Comparison of ENCODE assay signal across 1 cellular context in genomic region chr10:34205452-34205851, GRCh38.
TF ChIP-seq lines count a peak whose summit lies in the region.

No MANE protein-coding gene starts in this region.

TF ChIP-seq in WTC11, 78 proteins besides CTCF, POLR2A, EP300 and RAD21 (continued from another document):
- TF ChIP-seq JAZF1 (CRISPR knock-in tag; IDR thresholded peaks at IDR 0.05) (no peak), SMAD3 (CRISPR knock-in tag; IDR thresholded peaks at IDR 0.05; ENCODE audit: borderline replicate concordance) (no peak), IRF2 (CRISPR knock-in tag; IDR thresholded peaks at IDR 0.05; ENCODE audit: borderline replicate concordance, low read depth) (no peak), ZNF138 (CRISPR knock-in tag; conservative IDR thresholded peaks at IDR 0.05) (no peak), FOXJ3 (CRISPR knock-in tag; IDR thresholded peaks at IDR 0.05; ENCODE audit: borderline replicate concordance) (no peak), MLX (CRISPR knock-in tag; IDR thresholded peaks at IDR 0.05) (no peak), MAX (CRISPR knock-in tag; IDR thresholded peaks at IDR 0.05) (no peak)
